ENCODE assay signal across 9 cellular contexts in genomic region chr7:8442814-8443304, GRCh38. TPM values are rescaled to one million over a fixed set of nuclear protein-coding genes. Genes with fewer than 3 reads are reported as not detected.
DNase-seq lines count a peak whose midpoint lies in the region; ATAC-seq and TF ChIP-seq lines count a peak whose summit lies in the region.
"Had no signal": no experiment of that assay in that cellular context is flagged by ENCODE, and none has a peak within 500 bp of the region (broad histone marks: within the 10 kb centered on the region; RNA-seq: fewer than 3 reads in every experiment).

No MANE protein-coding gene starts in this region.

- H3K27ac ChIP-seq in prostate gland = no peak overlapping the region

- ATAC-seq in GM21367 (IDR thresholded peaks at IDR 0.05; ENCODE audit: unreplicated experiment) = peak; percentile 58
- peak; percentile 46 for ATAC-seq in left colon
- ATAC-seq in HG03378 (IDR thresholded peaks at IDR 0.05; ENCODE audit: unreplicated experiment) = no peak
- no peak for ATAC-seq in HG02588 (IDR thresholded peaks at IDR 0.05; ENCODE audit: unreplicated experiment)

- TF ChIP-seq POLR2A in prostate gland (IDR thresholded peaks at IDR 0.05) = no peak

- H3K4me1 ChIP-seq in NT2/D1 (ENCODE audit: insufficient read depth, insufficient read length) (no peaks in the 10 kb centered on the region), prostate gland (replicated peaks) (no peaks in the 10 kb centered on the region)

- peak overlapping the region; percentile 34 for H3K4me3 ChIP-seq in NT2/D1 (ENCODE audit: insufficient read length, low read depth)
- no peak overlapping the region for H3K4me3 ChIP-seq in prostate gland

- no peak overlapping the region for H3K9ac ChIP-seq in NT2/D1 (ENCODE audit: insufficient read length, low read depth)

- H3K27me3 ChIP-seq in NT2/D1 (ENCODE audit: insufficient read depth, insufficient read length) (peaks cover 82% of the 10 kb centered on the region), prostate gland (replicated peaks; ENCODE audit: insufficient read depth) (peaks cover 44% of the 10 kb centered on the region)

- TF ChIP-seq CTCF in prostate gland (IDR thresholded peaks at IDR 0.05) = no peak

- intact Hi-C loops in left colon (cut with DNase I, micrococcal nuclease) (no loop called here), prostate gland (cut with DNase I) (no loop called here)

- peak; percentile 85 for DNase-seq in NT2/D1 (ENCODE audit: low read depth, low spot score)
- peak; percentile 88 for DNase-seq in astrocyte of the hippocampus (ENCODE audit: low read depth, low spot score)
- peak; percentile 30 to 49 for DNase-seq in left colon
- peak; percentile 28 to 38 for DNase-seq in stimulated activated CD8-positive, alpha-beta memory T cell treated with anti-CD3 and anti-CD28 coated beads, Interleukin-15, amount 100 ng/mL, for 48 hours (ENCODE audit: low read depth in 2 of 2)
- DNase-seq in prostate gland (ENCODE audit: low spot score) = no peak

- 3% methylated on average over 32 of the region's 40 CpGs for WGBS in prostate gland

- H3K36me3 ChIP-seq in NT2/D1 (ENCODE audit: insufficient read depth, insufficient read length, low read length) = no peaks in the 10 kb centered on the region
- H3K36me3 ChIP-seq in prostate gland = no peaks in the 10 kb centered on the region

- H3K9me3 ChIP-seq in NT2/D1 (ENCODE audit: insufficient read depth, low read length) (no peaks in the 10 kb centered on the region), prostate gland (no peaks in the 10 kb centered on the region)

RNA-seq across cellular contexts. Expression of gene NXPH1, which starts 9.4 kb away (rescaled TPM):
- total RNA-seq in left colon (not detected), prostate gland (not detected)
- total RNA-seq: mononuclear cell had no signal

Comparison
In these comparisons a context has a peak if more than half of its experiments do, and no peak if none do; other contexts are left out.
1. ATAC-seq: peak in GM21367 (single experiment) and left colon (single experiment); none in HG03378 (single experiment) and HG02588 (single experiment).